In genomic region chr7:133783276-133783675, GRCh38 we compare ENCODE assay signal across 16 cellular contexts.
"Had no signal": no experiment of that assay in that cellular context is flagged by ENCODE, and none has a peak within 500 bp of the region (broad histone marks: within the 10 kb centered on the region; RNA-seq: fewer than 3 reads in every experiment).

No MANE protein-coding gene starts in this region.

- H3K27ac Mint-ChIP-seq: activated B cell treated with CpG ODN at 0.5 μM for 24 hours; activated CD4-positive, alpha-beta memory T cell treated with anti-CD3 and anti-CD28 coated beads, Interleukin-2, amount 10 ng/mL, durations not matched to agents 7 days and 5 days; activated CD8-positive, alpha-beta memory T cell treated with anti-CD3 and anti-CD28 coated beads, Interleukin-2, amount 10 ng/mL, durations not matched to agents 7 days and 5 days; activated naive CD8-positive, alpha-beta T cell treated with anti-CD3 and anti-CD28 coated beads, Interleukin-2, amount 10 ng/mL, durations not matched to agents 7 days and 5 days; stimulated activated naive CD8-positive, alpha-beta T cell treated with anti-CD3 and anti-CD28 coated beads, Interleukin-15, Interleukin-2, amounts not matched to agents 100 ng/mL and 50 ng/mL, for 24 hours had no signal

- H3K36me3 ChIP-seq: colonic mucosa, lower lobe of right lung, transverse colon, vagina had no signal

- H3K27ac ChIP-seq: colonic mucosa, lower lobe of right lung, transverse colon, vagina had no signal

- H3K9me3 Mint-ChIP-seq: stimulated activated naive CD8-positive, alpha-beta T cell treated with anti-CD3 and anti-CD28 coated beads, Interleukin-15, Interleukin-2, amounts not matched to agents 100 ng/mL and 50 ng/mL, for 24 hours had no signal

- H3K9me3 ChIP-seq: colonic mucosa, lower lobe of right lung, transverse colon, vagina had no signal

- ATAC-seq: activated CD8-positive, alpha-beta memory T cell treated with anti-CD3 and anti-CD28 coated beads, Interleukin-2, amount 10 ng/mL, durations not matched to agents 7 days and 5 days; lower lobe of right lung had no signal

- H3K4me1 Mint-ChIP-seq: activated B cell treated with CpG ODN at 0.5 μM for 24 hours; activated naive CD8-positive, alpha-beta T cell treated with anti-CD3 and anti-CD28 coated beads, Interleukin-2, amount 10 ng/mL, durations not matched to agents 7 days and 5 days had no signal

- H3K27me3 ChIP-seq: colonic mucosa, transverse colon, vagina had no signal

- H3K4me1 ChIP-seq: colonic mucosa, lower lobe of right lung, transverse colon, vagina had no signal

- DNase-seq: activated B cell treated with CpG ODN at 0.5 μM for 24 hours; activated CD4-positive, alpha-beta memory T cell treated with anti-CD3 and anti-CD28 coated beads, Interleukin-2, amount 10 ng/mL, durations not matched to agents 7 days and 5 days; activated CD4-positive, alpha-beta T cell treated with anti-CD3 and anti-CD28 coated beads for 4 hours; activated CD8-positive, alpha-beta memory T cell treated with anti-CD3 and anti-CD28 coated beads, Interleukin-2, amount 10 ng/mL, durations not matched to agents 7 days and 5 days; activated naive CD4-positive, alpha-beta T cell; activated naive CD8-positive, alpha-beta T cell treated with anti-CD3 and anti-CD28 coated beads, Interleukin-2, amount 10 ng/mL, durations not matched to agents 7 days and 5 days; amygdala; central memory CD4-positive, alpha-beta T cell; colonic mucosa; lower lobe of right lung; retina; T-helper 1 cell; T-helper 9 cell; transverse colon had no signal

- H3K27me3 Mint-ChIP-seq: activated B cell treated with CpG ODN at 0.5 μM for 24 hours; activated CD4-positive, alpha-beta memory T cell treated with anti-CD3 and anti-CD28 coated beads, Interleukin-2, amount 10 ng/mL, durations not matched to agents 7 days and 5 days; activated CD8-positive, alpha-beta memory T cell treated with anti-CD3 and anti-CD28 coated beads, Interleukin-2, amount 10 ng/mL, durations not matched to agents 7 days and 5 days; activated naive CD8-positive, alpha-beta T cell treated with anti-CD3 and anti-CD28 coated beads, Interleukin-2, amount 10 ng/mL, durations not matched to agents 7 days and 5 days; stimulated activated naive CD8-positive, alpha-beta T cell treated with anti-CD3 and anti-CD28 coated beads, Interleukin-15, Interleukin-2, amounts not matched to agents 100 ng/mL and 50 ng/mL, for 24 hours had no signal

- H3K4me3 Mint-ChIP-seq: activated B cell treated with CpG ODN at 0.5 μM for 24 hours; activated CD4-positive, alpha-beta memory T cell treated with anti-CD3 and anti-CD28 coated beads, Interleukin-2, amount 10 ng/mL, durations not matched to agents 7 days and 5 days; activated CD8-positive, alpha-beta memory T cell treated with anti-CD3 and anti-CD28 coated beads, Interleukin-2, amount 10 ng/mL, durations not matched to agents 7 days and 5 days; activated naive CD8-positive, alpha-beta T cell treated with anti-CD3 and anti-CD28 coated beads, Interleukin-2, amount 10 ng/mL, durations not matched to agents 7 days and 5 days; stimulated activated naive CD8-positive, alpha-beta T cell treated with anti-CD3 and anti-CD28 coated beads, Interleukin-15, Interleukin-2, amounts not matched to agents 100 ng/mL and 50 ng/mL, for 24 hours had no signal

- H3K4me3 ChIP-seq: colonic mucosa, lower lobe of right lung, transverse colon, vagina had no signal
